ENCODE assay signal across 11 cellular contexts in the genomic region with DNA sequence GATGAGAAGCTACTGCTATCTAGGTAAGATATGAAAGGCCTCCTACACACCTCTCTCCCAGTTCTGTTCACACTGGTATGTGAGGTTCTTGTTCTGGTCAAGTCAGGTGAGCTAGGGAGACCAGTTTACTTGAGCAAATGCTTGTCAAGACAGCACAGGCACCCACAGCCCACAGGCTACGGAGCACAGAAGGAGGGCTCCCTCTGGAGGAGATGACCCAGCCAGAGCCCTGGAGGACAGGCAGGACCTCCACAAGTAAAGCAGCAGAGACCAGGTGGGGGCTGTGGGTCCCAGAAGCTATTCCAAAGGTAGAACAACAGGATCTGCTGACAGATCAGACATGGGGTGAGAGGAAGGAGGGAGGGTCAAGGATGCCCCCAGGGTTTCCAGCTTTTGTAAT. TPM values are rescaled to one million over a fixed set of nuclear protein-coding genes. Genes with fewer than 3 reads are reported as not detected.
DNase-seq lines count a peak whose midpoint lies in the region; ATAC-seq, FAIRE-seq and TF ChIP-seq lines count a peak whose summit lies in the region.
"Had no signal": no experiment of that assay in that cellular context is flagged by ENCODE, and none has a peak within 500 bp of the region (broad histone marks: within the 10 kb centered on the region; RNA-seq: fewer than 3 reads in every experiment).

No MANE protein-coding gene starts in this region.

- TF ChIP-seq RAD21 in H1 (IDR thresholded peaks at IDR 0.05 in 1 of 2, conservative IDR thresholded peaks at IDR 0.05 in 1 of 2; ENCODE audit: low read depth in 2 of 2, low read length in 2 of 2) = peak; percentile 56 to 75

- H3K18ac ChIP-seq in H9 (ENCODE audit: insufficient read length, low read depth, low read length) (no peak overlapping the region), H1 (ENCODE audit: extremely low read depth, low read length) (peak overlapping the region; percentile 9; the same call in 1 of the 2 replicates), trophoblast cell (ENCODE audit: low read length) (no peak overlapping the region)

- H3K27me3 Mint-ChIP-seq in H9 (ENCODE audit: low read depth) = no peaks in the 10 kb centered on the region; the same call in none of the 2 replicates
- H3K27me3 Mint-ChIP-seq in CD4-positive, alpha-beta T cell = no peaks in the 10 kb centered on the region
- no peaks in the 10 kb centered on the region for H3K27me3 Mint-ChIP-seq in activated CD4-positive, alpha-beta T cell treated with anti-CD3 and anti-CD28 coated beads, Interleukin-2, amount 10 ng/mL, durations not matched to agents 24 days and 14 days
- H3K27me3 Mint-ChIP-seq: stimulated activated naive CD8-positive, alpha-beta T cell treated with anti-CD3 and anti-CD28 coated beads, Interleukin-15, Interleukin-2, amounts not matched to agents 100 ng/mL and 50 ng/mL, for 24 hours had no signal

- H3K56ac ChIP-seq in H9 (ENCODE audit: insufficient read length, low read depth, low read length) (no peak overlapping the region), H1 (replicated peaks; ENCODE audit: insufficient read length, low read depth, low read length) (no peak overlapping the region)

- H4K5ac ChIP-seq in H9 (ENCODE audit: insufficient read length, low read depth, low read length) (no peak overlapping the region), H1 (ENCODE audit: insufficient read length, low read depth, low read length) (peak overlapping the region; percentile 37)

- no peak overlapping the region for H2BK20ac ChIP-seq in H9 (ENCODE audit: low read depth, low read length, poor library complexity, severe bottlenecking)
- H2BK20ac ChIP-seq in H1 (ENCODE audit: low read length) = peak overlapping the region; percentile 7; the same call in 1 of the 2 replicates

- H2BK5ac ChIP-seq in H9 (ENCODE audit: insufficient read length, low read length) (no peak overlapping the region), H1 (ENCODE audit: low read depth, low read length) (peak overlapping the region; percentile 53; the same call in 1 of the 2 replicates), trophoblast cell (ENCODE audit: low read depth, low read length, poor library complexity) (peak overlapping the region; percentile 31)

- no peak overlapping the region for H3K23ac ChIP-seq in H9 (ENCODE audit: insufficient read length, low read depth, low read length)
- no peak overlapping the region for H3K23ac ChIP-seq in H1 (ENCODE audit: insufficient read length)
- H3K23ac ChIP-seq in trophoblast cell (ENCODE audit: low read length) = no peak overlapping the region

- WGBS in H9 (ENCODE audit: extremely low coverage, insufficient read length, low lambda C conversion rate) = no CpG with 5 or more reads among the region's 1 CpG
- 71% methylated on average over 1 of the region's 1 CpG; no CpG with 5 or more reads in 1 of the 2 experiments for WGBS in H1 (ENCODE audit: extremely low coverage in 1 of 2, insufficient coverage in 1 of 2, insufficient read length in 1 of 2, insufficient replicate concordance in 2 of 2, low coverage in 1 of 2, low lambda C conversion rate in 2 of 2, missing lambda C conversion rate in 1 of 2), 2 experiments
- whole genome bisulfite sequencing in trophoblast cell (ENCODE audit: extremely low coverage, insufficient coverage, insufficient read length) = no CpG with 5 or more reads among the region's 1 CpG

- no peak for FAIRE-seq in H1 (lab: Jason Lieb, UNC)

- peaks cover 60 to 61% of the 10 kb centered on the region in 2 experiments for H3K4me1 Mint-ChIP-seq in H9
- peaks cover 14% of the 10 kb centered on the region for H3K4me1 Mint-ChIP-seq in CD4-positive, alpha-beta T cell (ENCODE audit: low read depth)
- peaks cover 6% of the 10 kb centered on the region for H3K4me1 Mint-ChIP-seq in activated CD4-positive, alpha-beta T cell treated with anti-CD3 and anti-CD28 coated beads, Interleukin-2, amount 10 ng/mL, durations not matched to agents 24 days and 14 days

- peak; percentile 87 for DNase-seq in H9
- no peak for DNase-seq in H1 (ENCODE audit: low read depth in 1 of 2, low spot score in 2 of 2)
- DNase-seq in trophoblast cell = peak; percentile 85 to 90
- no peak for DNase-seq in iPS-NIHi11 (ENCODE audit: low spot score)
- no peak for DNase-seq in CD4-positive, alpha-beta T cell
- DNase-seq in activated naive CD4-positive, alpha-beta T cell treated with anti-CD3 and anti-CD28 coated beads, Interleukin-2, amount 50 U/mL, for 16 hours = no peak
- DNase-seq in activated CD4-positive, alpha-beta T cell treated with anti-CD3 and anti-CD28 coated beads, Interleukin-2, amount 10 ng/mL, durations not matched to agents 24 days and 14 days = no peak

- ATAC-seq in CD4-positive, alpha-beta T cell (ENCODE audit: poor library complexity) = no peak
- ATAC-seq: left lobe of liver had no signal

- no peak for TF ChIP-seq EP300 in H1 (IDR thresholded peaks at IDR 0.05; ENCODE audit: borderline replicate concordance in 1 of 2, low read depth in 2 of 2, low read length in 2 of 2)

- H3K4ac ChIP-seq in H9 (ENCODE audit: low read depth, low read length) = no peak overlapping the region
- H3K4ac ChIP-seq in H1 (replicated peaks; ENCODE audit: insufficient read length, low read depth, low read length) = no peak overlapping the region
- no peak overlapping the region for H3K4ac ChIP-seq in trophoblast cell (ENCODE audit: low read depth, low read length)

- H3K79me2 ChIP-seq in H9 (ENCODE audit: insufficient read depth, low read length) (no peaks in the 10 kb centered on the region), OCI-LY1 (ENCODE audit: insufficient read depth, low read length) (no peaks in the 10 kb centered on the region), H1 (ENCODE audit: control insufficient read depth in 1 of 2, insufficient read depth in 2 of 2, low read length in 2 of 2) (no peaks in the 10 kb centered on the region), trophoblast cell (ENCODE audit: control insufficient read depth, insufficient read depth, low read length, poor library complexity) (peaks cover 18% of the 10 kb centered on the region)

- H2AK5ac ChIP-seq in H9 (ENCODE audit: insufficient read length, low read length) = no peak overlapping the region
- H2AK5ac ChIP-seq in H1 (ENCODE audit: low read depth, low read length) = no peak overlapping the region
- H2AK5ac ChIP-seq in trophoblast cell (ENCODE audit: low read length) = no peak overlapping the region

- no peak overlapping the region for H3K14ac ChIP-seq in H9 (ENCODE audit: insufficient read depth, low read length)
- no peak overlapping the region for H3K14ac ChIP-seq in H1 (ENCODE audit: insufficient read length)
- H3K14ac ChIP-seq in trophoblast cell (ENCODE audit: low read length) = no peak overlapping the region

- peak overlapping the region; percentile 92 to 96 (median 94); a peak in 6 of 7 replicates for H3K27ac Mint-ChIP-seq in H9
- H3K27ac Mint-ChIP-seq in CD4-positive, alpha-beta T cell = no peak overlapping the region
- no peak overlapping the region for H3K27ac Mint-ChIP-seq in activated CD4-positive, alpha-beta T cell treated with anti-CD3 and anti-CD28 coated beads, Interleukin-2, amount 10 ng/mL, durations not matched to agents 24 days and 14 days
- H3K27ac Mint-ChIP-seq: stimulated activated naive CD8-positive, alpha-beta T cell treated with anti-CD3 and anti-CD28 coated beads, Interleukin-15, Interleukin-2, amounts not matched to agents 100 ng/mL and 50 ng/mL, for 24 hours had no signal

- no peaks in the 10 kb centered on the region for H3K79me1 ChIP-seq in H9 (ENCODE audit: insufficient read depth, low read depth, low read length, poor library complexity, severe bottlenecking)
- no peaks in the 10 kb centered on the region for H3K79me1 ChIP-seq in H1 (ENCODE audit: low read depth, low read length)
- peaks cover 51% of the 10 kb centered on the region for H3K79me1 ChIP-seq in trophoblast cell (ENCODE audit: low read length)

- H3K9me2 ChIP-seq in OCI-LY1 (ENCODE audit: low read depth, low read length) = no peaks in the 10 kb centered on the region

- peaks cover 0 to 42% (median 24%) of the 10 kb centered on the region in 3 experiments; a peak in 5 of 7 replicates for H3K36me3 Mint-ChIP-seq in H9 (ENCODE audit: insufficient read depth in 1 of 3, low read depth in 3 of 3)
- peaks cover 52% of the 10 kb centered on the region for H3K36me3 Mint-ChIP-seq in CD4-positive, alpha-beta T cell (ENCODE audit: low read depth)
- H3K36me3 Mint-ChIP-seq in activated CD4-positive, alpha-beta T cell treated with anti-CD3 and anti-CD28 coated beads, Interleukin-2, amount 10 ng/mL, durations not matched to agents 24 days and 14 days (ENCODE audit: low read depth) = peaks cover 17% of the 10 kb centered on the region

- no peaks in the 10 kb centered on the region for H3F3A ChIP-seq in OCI-LY1 (ENCODE audit: insufficient read depth, low read length)

- H3K9me3 Mint-ChIP-seq in H9 = no peaks in the 10 kb centered on the region
- no peaks in the 10 kb centered on the region for H3K9me3 Mint-ChIP-seq in CD4-positive, alpha-beta T cell
- H3K9me3 Mint-ChIP-seq in activated CD4-positive, alpha-beta T cell treated with anti-CD3 and anti-CD28 coated beads, Interleukin-2, amount 10 ng/mL, durations not matched to agents 24 days and 14 days = no peaks in the 10 kb centered on the region
- H3K9me3 Mint-ChIP-seq: stimulated activated naive CD8-positive, alpha-beta T cell treated with anti-CD3 and anti-CD28 coated beads, Interleukin-15, Interleukin-2, amounts not matched to agents 100 ng/mL and 50 ng/mL, for 24 hours had no signal

- H4K20me1 ChIP-seq in H9 (ENCODE audit: control insufficient read depth, insufficient read depth, insufficient read length) (no peaks in the 10 kb centered on the region), OCI-LY1 (ENCODE audit: insufficient read depth, low read length) (no peaks in the 10 kb centered on the region), H1 (replicated peaks in 1 of 2; ENCODE audit: control insufficient read depth in 1 of 2, insufficient read depth in 2 of 2, low read length in 2 of 2) (no peaks in the 10 kb centered on the region)

- intact Hi-C loops in CD4-positive, alpha-beta T cell (cut with DNase I, micrococcal nuclease) = no loop called here
- intact Hi-C loops in activated CD4-positive, alpha-beta T cell treated with anti-CD3 and anti-CD28 coated beads, Interleukin-2, amount 10 ng/mL, durations not matched to agents 24 days and 14 days (cut with micrococcal nuclease) = no loop called here

- no peak for TF ChIP-seq POLR2A in H1 (IDR thresholded peaks at IDR 0.05; ENCODE audit: control extremely low read depth in 1 of 2, low read depth in 2 of 2, low read length in 2 of 2)

- CTCF ChIA-PET in H1 (lab: Charles Lee; ENCODE audit: partially characterized antibody) = interaction anchor here (0.7 to 11.5 kb wide), 18 partner anchors 11 to 286 kb away, joined by 3 to 135 read pairs (median 4); a partner anchor contains a TSS
- CTCF ChIA-PET in CD4-positive, alpha-beta T cell (lab: Charles Lee) = interaction anchor here (1.4 kb wide), 1 partner anchor 25 kb away, joined by 5 read pairs; no protein-coding TSS in a partner anchor

- H4K8ac ChIP-seq in H9 (replicated peaks; ENCODE audit: insufficient read length, low read depth, low read length) (no peak overlapping the region), H1 (ENCODE audit: extremely low read depth, insufficient read depth, low read length) (no peak overlapping the region), trophoblast cell (ENCODE audit: low read depth, low read length) (no peak overlapping the region)

- no peaks in the 10 kb centered on the region for H3K9me3 ChIP-seq in H9 (ENCODE audit: control insufficient read depth, low read depth, low read length)
- H3K9me3 ChIP-seq in OCI-LY1 (ENCODE audit: low read length) = no peaks in the 10 kb centered on the region
- H3K9me3 ChIP-seq in H1 (ENCODE audit: insufficient read depth in 2 of 2, low read depth in 1 of 2, low read length in 1 of 2) = no peaks in the 10 kb centered on the region
- H3K9me3 ChIP-seq in trophoblast cell (ENCODE audit: insufficient read depth, low read depth, low read length) = no peaks in the 10 kb centered on the region
- no peaks in the 10 kb centered on the region for H3K9me3 ChIP-seq in CD4-positive, alpha-beta T cell (ENCODE audit: control insufficient read depth, low read length)

- H2BK12ac ChIP-seq in H9 (ENCODE audit: insufficient read length, low read depth, low read length) = peak overlapping the region; percentile 19
- peak overlapping the region; percentile 86; the same call in 1 of the 2 replicates for H2BK12ac ChIP-seq in H1 (ENCODE audit: low read depth, low read length)
- H2BK12ac ChIP-seq in trophoblast cell (ENCODE audit: low read length) = no peak overlapping the region

- no peak overlapping the region for H4K12ac ChIP-seq in trophoblast cell (ENCODE audit: low read depth, low read length)

- H2BK15ac ChIP-seq in H9 (ENCODE audit: low read depth, low read length) = no peak overlapping the region
- 0 out of 2 replicates have a peak overlapping the region, but pooled peaks have one; percentile 10 for H2BK15ac ChIP-seq in H1 (ENCODE audit: low read length)

- H2BK120ac ChIP-seq in H9 (ENCODE audit: low read depth, low read length, poor library complexity, severe bottlenecking) (no peak overlapping the region), H1 (replicated peaks; ENCODE audit: low read depth, low read length) (no peak overlapping the region), trophoblast cell (ENCODE audit: insufficient read depth, low read length, poor library complexity) (no peak overlapping the region)

- TF ChIP-seq CTCF in H9 (conservative IDR thresholded peaks at IDR 0.05) (peak; percentile 53; the same call in 2 of the 3 replicates), OCI-LY1 (IDR thresholded peaks at IDR 0.05; ENCODE audit: low read length) (peak; percentile 10; the same call in 1 of the 2 replicates), H1 (IDR thresholded peaks at IDR 0.05; ENCODE audit: control extremely low read depth in 1 of 3, insufficient read depth in 1 of 3, low read depth in 1 of 3, low read length in 3 of 3) (peak; percentile 36 to 54 (median 47); a peak in 3 of 4 replicates)
- TF ChIP-seq CTCF in CD4-positive, alpha-beta T cell (IDR thresholded peaks at IDR 0.05) = no peak

- H2AFZ ChIP-seq in H9 (ENCODE audit: low read length) (no peak overlapping the region), OCI-LY1 (ENCODE audit: low read length) (no peak overlapping the region), H1 (ENCODE audit: low read length) (no peak overlapping the region), trophoblast cell (ENCODE audit: insufficient read depth, low read length, poor library complexity) (no peak overlapping the region)

- H3K4me3 ChIP-seq in OCI-LY1 (ENCODE audit: low read depth, low read length, poor library complexity, severe bottlenecking) = no peak overlapping the region
- no peak overlapping the region for H3K4me3 ChIP-seq in H1 (ENCODE audit: extremely low read depth in 1 of 4, insufficient read depth in 2 of 4, low read depth in 3 of 4, low read length in 4 of 4)
- H3K4me3 ChIP-seq in trophoblast cell (ENCODE audit: low read depth, low read length) = no peak overlapping the region

- H3K9ac ChIP-seq in H9 (ENCODE audit: extremely low read depth, insufficient read length, low read length) (no peak overlapping the region), OCI-LY1 (ENCODE audit: low read length) (no peak overlapping the region), H1 (replicated peaks in 1 of 4; ENCODE audit: extremely low read depth in 1 of 4, low read depth in 3 of 4, low read length in 3 of 4) (no peak overlapping the region), trophoblast cell (ENCODE audit: low read length) (no peak overlapping the region)

- H4K91ac ChIP-seq in H9 (ENCODE audit: insufficient read length, low read depth, low read length) (no peak overlapping the region), H1 (replicated peaks; ENCODE audit: insufficient read length, low read length) (peak overlapping the region; percentile 63), trophoblast cell (ENCODE audit: low read depth, low read length) (no peak overlapping the region)

- no peak overlapping the region for H3K27ac ChIP-seq in H9 (ENCODE audit: insufficient read length, low read depth, low read length)
- no peak overlapping the region for H3K27ac ChIP-seq in OCI-LY1 (ENCODE audit: low read depth, low read length, poor library complexity, severe bottlenecking)
- H3K27ac ChIP-seq in H1 (ENCODE audit: low read depth, low read length) = no peak overlapping the region; the same call in 1 of the 2 replicates
- peak overlapping the region; percentile 36 for H3K27ac ChIP-seq in trophoblast cell (ENCODE audit: low read depth, low read length)
- no peak overlapping the region for H3K27ac ChIP-seq in CD4-positive, alpha-beta T cell (ENCODE audit: low read depth, low read length)

- H3K36me3 ChIP-seq in OCI-LY1 (ENCODE audit: insufficient read depth, low read length) (no peaks in the 10 kb centered on the region), H1 (ENCODE audit: control insufficient read depth in 2 of 4, insufficient read depth in 4 of 4, low read length in 3 of 4) (peaks cover 0 to 1% (median 0%) of the 10 kb centered on the region in 4 experiments; a peak in 1 of 8 replicates), trophoblast cell (ENCODE audit: control insufficient read depth in 1 of 2, insufficient read depth in 2 of 2, low read length in 2 of 2) (peaks cover 0 to 2% of the 10 kb centered on the region in 2 experiments)

- no peak overlapping the region for H3K4me2 ChIP-seq in H9 (ENCODE audit: insufficient read depth, insufficient read length, low read length)
- no peak overlapping the region for H3K4me2 ChIP-seq in OCI-LY1 (ENCODE audit: low read length)
- no peak overlapping the region for H3K4me2 ChIP-seq in H1 (ENCODE audit: insufficient read depth in 1 of 2, low read depth in 2 of 2, low read length in 2 of 2)
- no peak overlapping the region for H3K4me2 ChIP-seq in trophoblast cell (ENCODE audit: low read length)

- no peak overlapping the region for H3K4me3 Mint-ChIP-seq in H9
- no peak overlapping the region for H3K4me3 Mint-ChIP-seq in CD4-positive, alpha-beta T cell
- no peak overlapping the region for H3K4me3 Mint-ChIP-seq in activated CD4-positive, alpha-beta T cell treated with anti-CD3 and anti-CD28 coated beads, Interleukin-2, amount 10 ng/mL, durations not matched to agents 24 days and 14 days
- H3K4me3 Mint-ChIP-seq: stimulated activated naive CD8-positive, alpha-beta T cell treated with anti-CD3 and anti-CD28 coated beads, Interleukin-15, Interleukin-2, amounts not matched to agents 100 ng/mL and 50 ng/mL, for 24 hours had no signal

- POLR2A ChIA-PET in H1 (lab: Charles Lee; ENCODE audit: partially characterized antibody) = interaction anchor here (0.5 to 7.2 kb wide), 11 partner anchors 10 to 195 kb away, joined by 3 to 98 read pairs (median 4); a partner anchor contains a TSS
- POLR2A ChIA-PET in CD4-positive, alpha-beta T cell (lab: Charles Lee) = interaction anchor here (0.8 kb wide), 1 partner anchor 1733 kb away, joined by 4 read pairs; no protein-coding TSS in a partner anchor

- no peak overlapping the region for H3T11ph ChIP-seq in H9 (ENCODE audit: low read length)

- H3K27me3 ChIP-seq in H9 (ENCODE audit: insufficient read depth, low read length) (no peaks in the 10 kb centered on the region), OCI-LY1 (ENCODE audit: insufficient read depth, low read length) (no peaks in the 10 kb centered on the region), H1 (replicated peaks in 1 of 4; ENCODE audit: control insufficient read depth in 3 of 4, extremely low read depth in 1 of 4, insufficient read depth in 3 of 4, low read length in 3 of 4) (no peaks in the 10 kb centered on the region), trophoblast cell (ENCODE audit: insufficient read depth, low read length) (no peaks in the 10 kb centered on the region)
- H3K27me3 ChIP-seq in CD4-positive, alpha-beta T cell (ENCODE audit: control insufficient read depth, insufficient read depth, low read length) = no peaks in the 10 kb centered on the region

- peaks cover 11% of the 10 kb centered on the region; the same call in 1 of the 2 replicates for H3K4me1 ChIP-seq in H9 (ENCODE audit: insufficient read depth, low read length)
- H3K4me1 ChIP-seq in OCI-LY1 (ENCODE audit: insufficient read depth, low read length, severe bottlenecking) = no peaks in the 10 kb centered on the region
- H3K4me1 ChIP-seq in H1 (replicated peaks in 1 of 4; ENCODE audit: control insufficient read depth in 3 of 4, insufficient read depth in 4 of 4, low read length in 3 of 4) = peaks cover 10 to 38% (median 24%) of the 10 kb centered on the region in 4 experiments
- H3K4me1 ChIP-seq in trophoblast cell (ENCODE audit: control insufficient read depth in 1 of 2, insufficient read depth in 2 of 2, low read length in 2 of 2) = peaks cover 49 to 53% of the 10 kb centered on the region in 2 experiments

- H3K23me2 ChIP-seq in H9 (ENCODE audit: insufficient read length, low read depth, low read length, poor library complexity, severe bottlenecking) (no peaks in the 10 kb centered on the region), H1 (ENCODE audit: low read depth, low read length) (no peaks in the 10 kb centered on the region; the same call in 1 of the 2 replicates)

RNA-seq across cellular contexts. Expression of a gene that starts 13.2 kb away (rescaled TPM):
- total RNA-seq in H9 (2021) = 43.8 and 45.6 TPM in 2 replicates
- 19.0 and 22.2 TPM in 2 replicates for total RNA-seq in H1 (2021; fragmentation: NEBNext Ultra II Directional; extraction: Animal tissue kit (Norgen Biotek cat#: 25700))
- polyA plus RNA-seq in H1 (2011; rRNA removed) = 21.3 and 44.4 TPM in 2 replicates
- polyA plus RNA-seq in H1 (2011; cell fraction: cytosol; rRNA removed) = 20.6 TPM
- 45.3 TPM for polyA plus RNA-seq in H1 (2011; cell fraction: nucleus; rRNA removed)
- polyA plus RNA-seq in H1 (2012, experiment 1 of 2) = 21.1 to 31.1 TPM (median 25.0 TPM) in 4 replicates
- 23.1 TPM for polyA plus RNA-seq in H1 (2012, experiment 2 of 2)
- polyA plus RNA-seq in H1 (2013, experiment 1 of 2) = 19.5 TPM
- polyA plus RNA-seq in H1 (2013, experiment 2 of 2) = 17.8 TPM
- 5.5 and 9.3 TPM in 2 replicates for polyA minus RNA-seq in H1 (2011; rRNA and poly(A)+ RNA removed)
- polyA minus RNA-seq in H1 (2011; cell fraction: cytosol; rRNA and poly(A)+ RNA removed) = 18.9 TPM
- 27.2 TPM for polyA minus RNA-seq in H1 (2011; cell fraction: nucleus; rRNA and poly(A)+ RNA removed)
- 76.2 and 79.4 TPM in 2 replicates for polyA plus RNA-seq in trophoblast cell (2013)
- 10 to 100 TPM; 71.8 to 74.8 TPM for total RNA-seq in CD4-positive, alpha-beta T cell
- 26.2 and 27.3 TPM in 2 replicates for total RNA-seq in activated CD4-positive, alpha-beta T cell treated with anti-CD3 and anti-CD28 coated beads, Interleukin-2, amount 10 ng/mL, durations not matched to agents 24 days and 14 days

RNA-seq across cellular contexts. Expression of a gene that starts 19.8 kb away (rescaled TPM):
- 150 and 154 TPM in 2 replicates for total RNA-seq in H9 (2021)
- total RNA-seq in H1 (2021; fragmentation: NEBNext Ultra II Directional; extraction: Animal tissue kit (Norgen Biotek cat#: 25700)) = 183 and 184 TPM in 2 replicates
- 319 and 374 TPM in 2 replicates for polyA plus RNA-seq in H1 (2011; rRNA removed)
- polyA plus RNA-seq in H1 (2011; cell fraction: cytosol; rRNA removed) = 267 TPM
- polyA plus RNA-seq in H1 (2011; cell fraction: nucleus; rRNA removed) = 359 TPM
- 166 to 215 TPM (median 195 TPM) in 4 replicates for polyA plus RNA-seq in H1 (2012, experiment 1 of 2)
- polyA plus RNA-seq in H1 (2012, experiment 2 of 2) = 307 TPM
- 104 TPM for polyA plus RNA-seq in H1 (2013, experiment 1 of 2)
- 109 TPM for polyA plus RNA-seq in H1 (2013, experiment 2 of 2)
- 168 and 184 TPM in 2 replicates for polyA minus RNA-seq in H1 (2011; rRNA and poly(A)+ RNA removed)
- 74.5 TPM for polyA minus RNA-seq in H1 (2011; cell fraction: cytosol; rRNA and poly(A)+ RNA removed)
- 56.0 TPM for polyA minus RNA-seq in H1 (2011; cell fraction: nucleus; rRNA and poly(A)+ RNA removed)
- 91.0 and 92.3 TPM in 2 replicates for polyA plus RNA-seq in trophoblast cell (2013)
- 10 to 100 TPM; 24.9 to 25.8 TPM for total RNA-seq in CD4-positive, alpha-beta T cell
- 211 and 216 TPM in 2 replicates for total RNA-seq in activated CD4-positive, alpha-beta T cell treated with anti-CD3 and anti-CD28 coated beads, Interleukin-2, amount 10 ng/mL, durations not matched to agents 24 days and 14 days

RNA-seq across cellular contexts. Expression of a gene that starts 27.5 kb away (rescaled TPM):
- total RNA-seq in H9 (2021) = not detected in 2 replicates
- not detected in 2 replicates for total RNA-seq in H1 (2021; fragmentation: NEBNext Ultra II Directional; extraction: Animal tissue kit (Norgen Biotek cat#: 25700))
- not detected in 2 replicates for polyA plus RNA-seq in H1 (2011; rRNA removed)
- polyA plus RNA-seq in H1 (2011; cell fraction: cytosol; rRNA removed) = 0.03 TPM
- polyA plus RNA-seq in H1 (2011; cell fraction: nucleus; rRNA removed) = not detected
- 0.05 TPM in 2 of 4 replicates, not detected in the others for polyA plus RNA-seq in H1 (2012, experiment 1 of 2)
- polyA plus RNA-seq in H1 (2012, experiment 2 of 2) = not detected
- polyA plus RNA-seq in H1 (2013, experiment 1 of 2) = 0.02 TPM
- 0.02 TPM for polyA plus RNA-seq in H1 (2013, experiment 2 of 2)
- not detected in 2 replicates for polyA minus RNA-seq in H1 (2011; rRNA and poly(A)+ RNA removed)
- not detected for polyA minus RNA-seq in H1 (2011; cell fraction: cytosol; rRNA and poly(A)+ RNA removed)
- polyA minus RNA-seq in H1 (2011; cell fraction: nucleus; rRNA and poly(A)+ RNA removed) = not detected
- polyA plus RNA-seq in trophoblast cell (2013) = 0.01 TPM in 2 replicates
- not detected for total RNA-seq in CD4-positive, alpha-beta T cell
- total RNA-seq in activated CD4-positive, alpha-beta T cell treated with anti-CD3 and anti-CD28 coated beads, Interleukin-2, amount 10 ng/mL, durations not matched to agents 24 days and 14 days = not detected in 2 replicates
- total RNA-seq: left lobe of liver; T-helper 2 cell treated with Interferon-gamma antibody and Interleukin-4, amounts not matched to agents 100 ng/mL and 5 ng/mL, for 36 hours had no signal

RNA-seq across cellular contexts. Expression of a gene that starts 38.3 kb away (rescaled TPM):
- 23.0 and 24.7 TPM in 2 replicates for total RNA-seq in H9 (2021)
- 18.8 and 20.0 TPM in 2 replicates for total RNA-seq in H1 (2021; fragmentation: NEBNext Ultra II Directional; extraction: Animal tissue kit (Norgen Biotek cat#: 25700))
- polyA plus RNA-seq in H1 (2011; rRNA removed) = 21.4 and 27.2 TPM in 2 replicates
- 18.8 TPM for polyA plus RNA-seq in H1 (2011; cell fraction: cytosol; rRNA removed)
- polyA plus RNA-seq in H1 (2011; cell fraction: nucleus; rRNA removed) = 25.4 TPM
- polyA plus RNA-seq in H1 (2012, experiment 1 of 2) = 14.2 to 22.0 TPM (median 19.1 TPM) in 4 replicates
- polyA plus RNA-seq in H1 (2012, experiment 2 of 2) = 22.2 TPM
- 5.8 TPM for polyA plus RNA-seq in H1 (2013, experiment 1 of 2)
- polyA plus RNA-seq in H1 (2013, experiment 2 of 2) = 6.3 TPM
- 21.1 and 25.6 TPM in 2 replicates for polyA minus RNA-seq in H1 (2011; rRNA and poly(A)+ RNA removed)
- polyA minus RNA-seq in H1 (2011; cell fraction: cytosol; rRNA and poly(A)+ RNA removed) = 14.8 TPM
- 12.5 TPM for polyA minus RNA-seq in H1 (2011; cell fraction: nucleus; rRNA and poly(A)+ RNA removed)
- polyA plus RNA-seq in trophoblast cell (2013) = 1.1 and 1.2 TPM in 2 replicates
- not detected for total RNA-seq in CD4-positive, alpha-beta T cell
- total RNA-seq in activated CD4-positive, alpha-beta T cell treated with anti-CD3 and anti-CD28 coated beads, Interleukin-2, amount 10 ng/mL, durations not matched to agents 24 days and 14 days = 0.05 TPM in 1 of 2 replicates, not detected in the other
- total RNA-seq: T-helper 2 cell treated with Interferon-gamma antibody and Interleukin-4, amounts not matched to agents 100 ng/mL and 5 ng/mL, for 36 hours had no signal

Comparison
In these comparisons a context has a peak if more than half of its experiments do, and no peak if none do; other contexts are left out.
1. DNase-seq: peak in H9 (single experiment) and trophoblast cell (2 of 2); none in H1 (0 of 2), iPS-NIHi11 (single experiment), CD4-positive, alpha-beta T cell (0 of 10), activated naive CD4-positive, alpha-beta T cell treated with anti-CD3 and anti-CD28 coated beads, Interleukin-2, amount 50 U/mL, for 16 hours (single experiment) and activated CD4-positive, alpha-beta T cell treated with anti-CD3 and anti-CD28 coated beads, Interleukin-2, amount 10 ng/mL, durations not matched to agents 24 days and 14 days (single experiment).
2. H3K27ac Mint-ChIP-seq: peak in H9 (3 of 3); none in CD4-positive, alpha-beta T cell (single experiment) and activated CD4-positive, alpha-beta T cell treated with anti-CD3 and anti-CD28 coated beads, Interleukin-2, amount 10 ng/mL, durations not matched to agents 24 days and 14 days (single experiment).